Comparison of ENCODE assay signal across 8 cellular contexts in the genomic region with DNA sequence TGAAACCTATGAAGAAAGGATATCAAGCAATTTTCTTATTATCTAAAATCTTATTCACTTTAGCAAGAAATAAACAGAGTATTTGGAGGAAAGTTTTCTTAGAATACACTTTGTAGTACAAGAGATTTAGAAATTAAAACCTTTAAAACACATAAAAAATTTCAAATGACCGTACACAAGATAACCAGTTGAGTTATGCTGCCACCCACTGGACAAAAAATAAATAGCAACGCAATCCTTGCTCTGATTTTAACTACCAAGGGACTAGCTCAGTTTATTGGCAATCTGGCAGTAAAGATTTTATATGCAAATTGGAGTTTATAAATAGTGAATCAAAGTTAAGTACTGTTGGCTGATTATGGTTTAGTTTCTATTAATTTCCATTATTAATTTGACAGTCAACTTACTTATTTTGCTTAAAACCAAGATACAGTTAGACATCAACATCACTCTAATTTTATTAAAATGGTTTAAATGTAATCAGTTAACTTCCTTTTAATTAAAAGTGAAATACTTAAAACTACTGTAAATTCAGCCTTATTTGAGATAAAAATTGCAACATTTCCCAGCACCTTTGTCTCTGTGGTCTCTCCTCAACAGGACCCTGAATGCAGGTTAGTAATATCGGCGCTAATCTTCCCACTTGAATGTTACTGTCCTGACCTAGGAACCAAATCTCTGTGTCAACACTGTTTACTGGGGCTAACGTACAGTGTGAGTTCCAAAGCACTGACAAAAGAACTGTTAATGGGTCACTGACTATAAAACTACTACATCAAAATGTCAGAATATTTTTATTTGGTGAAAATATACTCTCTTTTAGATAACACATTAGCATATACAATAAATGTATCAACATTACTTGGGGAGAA. TPM values are rescaled to one million over a fixed set of nuclear protein-coding genes. Genes with fewer than 3 reads are reported as not detected.
DNase-seq lines count a peak whose midpoint lies in the region; ATAC-seq and TF ChIP-seq lines count a peak whose summit lies in the region.

No MANE protein-coding gene starts in this region.

- DNase-seq in AML-193 (lab: John Stamatoyannopoulos, UW) (peak; percentile 36 to 52), GM13976 (ENCODE audit: low spot score) (peak; percentile 44), NCI-H146 (lab: John Stamatoyannopoulos, UW) (peak; percentile 23), epithelial cell of esophagus (ENCODE audit: low read depth) (peak; percentile 61), neuronal stem cell (ENCODE audit: low spot score) (peak; percentile 63), uterus (peak; percentile 34 to 75)
- DNase-seq in activated CD4-positive, alpha-beta T cell treated with anti-CD3 and anti-CD28 coated beads, Interleukin-2, amount 50 U/mL, for 48 hours, result peak; percentile 58 to 67

- no peaks in the 10 kb centered on the region for H3K4me1 ChIP-seq in neuronal stem cell (ENCODE audit: control insufficient read depth in 2 of 2, insufficient read depth in 1 of 2, low read depth in 1 of 2, low read length in 2 of 2)
- H3K4me1 ChIP-seq in uterus, result peaks cover 0 to 8% of the 10 kb centered on the region in 2 donors

- no peak for ATAC-seq in HG03108 (IDR thresholded peaks at IDR 0.05; ENCODE audit: unreplicated experiment)

- no peak overlapping the region for H3K18ac ChIP-seq in neuronal stem cell (ENCODE audit: low read length)

- WGBS in neuronal stem cell (ENCODE audit: extremely low coverage in 2 of 2, insufficient read length in 2 of 2, insufficient replicate concordance in 1 of 2), 2 donors, result no CpG with 5 or more reads among the region's 5 CpGs

- no peak overlapping the region for H2BK120ac ChIP-seq in neuronal stem cell (ENCODE audit: low read depth, low read length)

- H2BK12ac ChIP-seq in neuronal stem cell (ENCODE audit: low read length), result no peak overlapping the region

- in situ Hi-C loops in GM13976 (cut with MboI; ENCODE audit: low sequenced_read_pairs, unreplicated experiment), result loop anchor here (10.0 kb wide), 1 partner anchor 156 kb away; no protein-coding TSS in a partner anchor

- no peak overlapping the region for H2BK5ac ChIP-seq in neuronal stem cell (ENCODE audit: low read length)

- H3K4me2 ChIP-seq in neuronal stem cell (ENCODE audit: insufficient read depth, low read length, poor library complexity, severe bottlenecking), result no peak overlapping the region

- H3K9ac ChIP-seq in neuronal stem cell (ENCODE audit: low read depth, low read length, poor library complexity), result no peak overlapping the region

- intact Hi-C loops in uterus (cut with DNase I; ENCODE audit: low total_unique reads), result no loop called here

- TF ChIP-seq CTCF in GM13976 (IDR thresholded peaks at IDR 0.05; ENCODE audit: borderline replicate concordance, control extremely low read depth, extremely low read depth, insufficient read depth, missing control alignments) (peak; percentile 66), epithelial cell of esophagus (IDR thresholded peaks at IDR 0.05; ENCODE audit: insufficient read depth, low read depth, low read length, missing control alignments) (peak; percentile 66), uterus (IDR thresholded peaks at IDR 0.05) (peak; percentile 79 to 88 (median 84))

- no peak overlapping the region for H3K4ac ChIP-seq in neuronal stem cell (ENCODE audit: low read length)

- no peak overlapping the region for H3K27ac ChIP-seq in neuronal stem cell (replicated peaks; ENCODE audit: low read length)
- H3K27ac ChIP-seq in uterus, result peak overlapping the region; percentile 43 to 75

- no peak for TF ChIP-seq POLR2A in uterus (IDR thresholded peaks at IDR 0.05)

- no peak overlapping the region for H2AFZ ChIP-seq in neuronal stem cell (ENCODE audit: low read length)

- no peak overlapping the region for H3K14ac ChIP-seq in neuronal stem cell (ENCODE audit: low read length)

- no peak overlapping the region for H2AK5ac ChIP-seq in neuronal stem cell (ENCODE audit: low read depth, low read length)

- H4K8ac ChIP-seq in neuronal stem cell (ENCODE audit: low read depth, low read length), result no peak overlapping the region

- peaks cover 4% of the 10 kb centered on the region for H3K79me1 ChIP-seq in neuronal stem cell (ENCODE audit: low read depth, low read length)

- H3K4me3 ChIP-seq in epithelial cell of esophagus (ENCODE audit: low read length), result no peak overlapping the region
- H3K4me3 ChIP-seq in neuronal stem cell (ENCODE audit: low read length in 2 of 2), result no peak overlapping the region
- H3K4me3 ChIP-seq in uterus, result no peak overlapping the region

- H3K36me3 ChIP-seq in neuronal stem cell (replicated peaks in 1 of 2; ENCODE audit: control insufficient read depth in 2 of 2, insufficient read depth in 2 of 2, low read length in 2 of 2), result peaks cover 4 to 38% of the 10 kb centered on the region in 2 donors
- no peaks in the 10 kb centered on the region for H3K36me3 ChIP-seq in uterus

- H3K27me3 ChIP-seq in neuronal stem cell (ENCODE audit: control insufficient read depth in 3 of 3, insufficient read depth in 3 of 3, low read depth in 1 of 3, low read length in 3 of 3), result no peaks in the 10 kb centered on the region
- H3K27me3 ChIP-seq in uterus, result no peaks in the 10 kb centered on the region

- no peak overlapping the region for H4K91ac ChIP-seq in neuronal stem cell (ENCODE audit: low read depth, low read length, poor library complexity)

- no peaks in the 10 kb centered on the region for H3K9me3 ChIP-seq in neuronal stem cell (replicated peaks in 1 of 2; ENCODE audit: control insufficient read depth in 2 of 2, insufficient read depth in 1 of 2, low read depth in 1 of 2, low read length in 2 of 2)
- no peaks in the 10 kb centered on the region for H3K9me3 ChIP-seq in uterus

- H3K23ac ChIP-seq in neuronal stem cell (ENCODE audit: low read depth, low read length, poor library complexity), result no peak overlapping the region

- no peak overlapping the region for H2BK15ac ChIP-seq in neuronal stem cell (ENCODE audit: low read length)

RNA-seq across cellular contexts. Expression of gene CACUL1, which starts 33.5 kb away (rescaled TPM):
- polyA plus RNA-seq in neuronal stem cell (2013, experiment 1 of 2), result 68.0 TPM
- polyA plus RNA-seq in neuronal stem cell (2013, experiment 2 of 2), result 78.2 TPM
- total RNA-seq in uterus, result 10 to 100 TPM; 24.8 to 61.0 (median 29.6) TPM
